In the genomic region with DNA sequence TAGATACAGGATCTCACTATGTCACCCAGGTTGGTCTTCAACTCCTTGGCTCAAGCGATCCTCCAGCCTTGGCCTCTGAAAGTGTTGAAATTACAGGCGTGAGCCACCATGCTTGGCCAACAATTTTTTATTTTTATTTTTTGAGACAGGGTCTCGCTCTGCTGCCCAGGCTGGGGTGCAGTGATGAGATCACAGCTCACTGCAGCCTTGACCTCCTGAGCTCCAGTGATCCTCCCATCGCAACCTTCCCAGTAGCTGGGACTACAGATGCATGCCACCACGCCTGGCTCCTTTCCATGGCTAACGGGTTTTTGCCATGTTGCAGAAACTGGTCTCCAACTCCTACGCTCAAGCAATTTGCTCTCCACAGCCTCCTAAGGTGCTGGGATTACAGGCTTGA, we compare ENCODE assay signal across 2 cellular contexts.
TF ChIP-seq lines count a peak whose summit lies in the region.

No MANE protein-coding gene starts in this region.

TF ChIP-seq in HepG2, 621 proteins besides CTCF, POLR2A, EP300 and RAD21:
- TF ChIP-seq NFKBIZ (CRISPR knock-in tag; IDR thresholded peaks at IDR 0.05) = no peak
- peak; percentile 87 for TF ChIP-seq ZNF121 (CRISPR knock-in tag; IDR thresholded peaks at IDR 0.05)
- TF ChIP-seq NR2F6 (IDR thresholded peaks at IDR 0.05) = no peak
- 0 out of 2 replicates have a peak, but pooled peaks have one; percentile 9 for TF ChIP-seq NR2F6 (CRISPR knock-in tag; IDR thresholded peaks at IDR 0.05)
- TF ChIP-seq, protein P1, sequence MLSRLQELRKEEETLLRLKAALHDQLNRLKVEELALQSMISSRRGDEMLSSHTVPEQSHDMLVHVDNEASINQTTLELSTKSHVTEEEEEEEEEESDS (CRISPR knock-in tag; IDR thresholded peaks at IDR 0.05; ENCODE audit: borderline replicate concordance) = no peak
- no peak for TF ChIP-seq SRSF1 (optimal IDR thresholded peaks at IDR 0.05; ENCODE audit: low read depth, low read length)
- TF ChIP-seq ZBTB3 (CRISPR knock-in tag; IDR thresholded peaks at IDR 0.05; ENCODE audit: borderline replicate concordance, low read depth) = peak; percentile 90; the same call in 1 of the 2 replicates
- no peak for TF ChIP-seq ZSCAN25 (CRISPR knock-in tag; IDR thresholded peaks at IDR 0.05)
- TF ChIP-seq, protein P2, sequence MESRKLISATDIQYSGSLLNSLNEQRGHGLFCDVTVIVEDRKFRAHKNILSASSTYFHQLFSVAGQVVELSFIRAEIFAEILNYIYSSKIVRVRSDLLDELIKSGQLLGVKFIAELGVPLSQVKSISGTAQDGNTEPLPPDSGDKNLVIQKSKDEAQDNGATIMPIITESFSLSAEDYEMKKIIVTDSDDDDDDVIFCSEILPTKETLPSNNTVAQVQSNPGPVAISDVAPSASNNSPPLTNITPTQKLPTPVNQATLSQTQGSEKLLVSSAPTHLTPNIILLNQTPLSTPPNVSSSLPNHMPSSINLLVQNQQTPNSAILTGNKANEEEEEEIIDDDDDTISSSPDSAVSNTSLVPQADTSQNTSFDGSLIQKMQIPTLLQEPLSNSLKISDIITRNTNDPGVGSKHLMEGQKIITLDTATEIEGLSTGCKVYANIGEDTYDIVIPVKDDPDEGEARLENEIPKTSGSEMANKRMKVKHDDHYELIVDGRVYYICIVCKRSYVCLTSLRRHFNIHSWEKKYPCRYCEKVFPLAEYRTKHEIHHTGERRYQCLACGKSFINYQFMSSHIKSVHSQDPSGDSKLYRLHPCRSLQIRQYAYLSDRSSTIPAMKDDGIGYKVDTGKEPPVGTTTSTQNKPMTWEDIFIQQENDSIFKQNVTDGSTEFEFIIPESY (CRISPR knock-in tag; IDR thresholded peaks at IDR 0.05) = 0 out of 2 replicates have a peak, but pooled peaks have one; percentile 17
- TF ChIP-seq CENPT (CRISPR knock-in tag; IDR thresholded peaks at IDR 0.05; ENCODE audit: low read depth) = no peak
- TF ChIP-seq ZMYM3 (CRISPR knock-in tag; IDR thresholded peaks at IDR 0.05) = 0 out of 2 replicates have a peak, but pooled peaks have one; percentile 19
- no peak for TF ChIP-seq CREBL2 (CRISPR knock-in tag; IDR thresholded peaks at IDR 0.05; ENCODE audit: borderline replicate concordance)
- TF ChIP-seq SALL1 (CRISPR knock-in tag; IDR thresholded peaks at IDR 0.05) = 0 out of 2 replicates have a peak, but pooled peaks have one; percentile 15
- TF ChIP-seq ZNF674 (CRISPR knock-in tag; IDR thresholded peaks at IDR 0.05; ENCODE audit: low read depth) = no peak
- peak; percentile 55; the same call in 1 of the 2 replicates for TF ChIP-seq ZBTB38 (CRISPR knock-in tag; IDR thresholded peaks at IDR 0.05)
- peak; percentile 31; the same call in 1 of the 2 replicates for TF ChIP-seq ZNF687 (CRISPR knock-in tag; IDR thresholded peaks at IDR 0.05)

TF ChIP-seq in WTC11, 78 proteins besides CTCF, POLR2A, EP300 and RAD21:
- no peak for TF ChIP-seq ZNF138 (CRISPR knock-in tag; conservative IDR thresholded peaks at IDR 0.05)
- 0 out of 2 replicates have a peak, but pooled peaks have one; percentile 4 for TF ChIP-seq ZNF121 (CRISPR knock-in tag; IDR thresholded peaks at IDR 0.05)
